8 cellular contexts compared by ENCODE assay signal in the genomic region with DNA sequence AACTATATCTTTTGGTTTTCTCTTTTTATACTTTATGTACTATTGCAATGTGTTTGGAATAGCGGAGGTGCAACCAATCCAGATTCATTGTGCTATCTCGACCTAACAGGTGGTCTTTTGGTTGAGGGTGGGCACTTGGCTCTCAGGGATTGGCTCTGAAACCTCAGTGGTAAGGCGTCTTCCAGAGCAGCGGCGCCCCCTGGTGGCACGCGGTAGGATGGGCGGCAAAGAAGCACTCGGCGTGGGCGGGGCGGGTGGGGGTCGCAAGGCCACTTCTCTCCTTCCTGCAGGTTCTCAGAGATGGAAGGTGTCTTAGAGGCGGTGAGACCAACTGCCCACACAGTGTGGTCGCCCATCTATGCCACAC. TPM values are rescaled to one million over a fixed set of nuclear protein-coding genes. Genes with fewer than 3 reads are reported as not detected.
DNase-seq lines count a peak whose midpoint lies in the region; ATAC-seq and TF ChIP-seq lines count a peak whose summit lies in the region.

No MANE protein-coding gene starts in this region.

- peak; percentile 32 for ATAC-seq in HG02610 (IDR thresholded peaks at IDR 0.05; ENCODE audit: unreplicated experiment)
- ATAC-seq in activated CD4-positive, CD25-positive, alpha-beta regulatory T cell treated with anti-CD3 and anti-CD28 coated beads, Interleukin-2, amount 50 U/mL, for 24 hours = peak; percentile 50 to 52

- peak; percentile 80 for TF ChIP-seq CTCF in GM12864 (IDR thresholded peaks at IDR 0.05; ENCODE audit: low read depth, low read length, missing control alignments)

- H3K4me3 ChIP-seq in GM12864 (ENCODE audit: low read depth, low read length) = peak overlapping the region; percentile 53

- DNase-seq in GM12864 (ENCODE audit: low read depth) = no peak
- DNase-seq in NCI-H2029 treated with DMSO at 0.1 percent for 48 hours (lab: John Stamatoyannopoulos, UW) = peak; percentile 27
- peak; percentile 62 for DNase-seq in cerebellum (ENCODE audit: low spot score)
- DNase-seq in left kidney (ENCODE audit: low read depth, low spot score) = peak; percentile 85
- peak; percentile 81 for DNase-seq in stimulated activated CD4-positive, alpha-beta T cell treated with anti-CD3 and anti-CD28 coated beads, Interleukin-4, amount 100 ng/mL, for 1 hour
- DNase-seq in cortex of kidney (lab: John Stamatoyannopoulos, UW) = no peak

RNA-seq across cellular contexts. Expression of a gene that starts 19.2 kb away (rescaled TPM):
- total RNA-seq in cerebellum = not detected

RNA-seq across cellular contexts. Expression of a gene that starts 53.7 kb away (rescaled TPM):
- 38.8 TPM for total RNA-seq in cerebellum

Comparison
In these comparisons a context has a peak if more than half of its experiments do, and no peak if none do; other contexts are left out.
1. DNase-seq: peak in NCI-H2029 treated with DMSO at 0.1 percent for 48 hours (single experiment), cerebellum (single experiment), left kidney (single experiment) and stimulated activated CD4-positive, alpha-beta T cell treated with anti-CD3 and anti-CD28 coated beads, Interleukin-4, amount 100 ng/mL, for 1 hour (single experiment); none in GM12864 (single experiment) and cortex of kidney (single experiment).